Comparison of ENCODE assay signal across 9 cellular contexts in genomic region chr5:132747693-132748440, GRCh38. TPM values are rescaled to one million over a fixed set of nuclear protein-coding genes. Genes with fewer than 3 reads are reported as not detected.
A peak's percentile ranks its signal among the peaks of the same experiment; 100 is the strongest.
DNase-seq lines count a peak whose midpoint lies in the region; ATAC-seq and TF ChIP-seq lines count a peak whose summit lies in the region.
"Had no signal": no experiment of that assay in that cellular context is flagged by ENCODE, and none has a peak within 500 bp of the region (broad histone marks: within the 10 kb centered on the region; RNA-seq: fewer than 3 reads in every experiment).

No MANE protein-coding gene starts in this region.

- H3K4me1 Mint-ChIP-seq in MCF 10A (ENCODE audit: insufficient read depth, unreplicated experiment): no peaks in the 10 kb centered on the region
- peaks cover 27% of the 10 kb centered on the region for H3K4me1 Mint-ChIP-seq in activated naive CD8-positive, alpha-beta T cell treated with anti-CD3 and anti-CD28 coated beads, Interleukin-2, amount 50 U/mL, for 24 hours
- no peaks in the 10 kb centered on the region for H3K4me1 Mint-ChIP-seq in mesothelial cell of epicardium

- H3K27me3 ChIP-seq in breast epithelium: no peaks in the 10 kb centered on the region
- peaks cover 3% of the 10 kb centered on the region for H3K27me3 ChIP-seq in thymus (ENCODE audit: control insufficient read depth, insufficient read depth)

- H3K9me3 Mint-ChIP-seq in MCF 10A (ENCODE audit: unreplicated experiment) (no peaks in the 10 kb centered on the region), mesothelial cell of epicardium (peaks cover 3% of the 10 kb centered on the region)
- H3K9me3 Mint-ChIP-seq in activated naive CD8-positive, alpha-beta T cell treated with anti-CD3 and anti-CD28 coated beads, Interleukin-2, amount 50 U/mL, for 24 hours: no peaks in the 10 kb centered on the region

- H3K9me3 ChIP-seq in breast epithelium (no peaks in the 10 kb centered on the region), thymus (ENCODE audit: control insufficient read depth) (no peaks in the 10 kb centered on the region)

- POLR2A ChIA-PET in MCF 10A (lab: Yijun Ruan, JAX): interaction anchor here (1.3 kb wide), 1 partner anchor 11 kb away, joined by 5 read pairs; the partner anchor contains the start of gene KIF3A

- H3K4me3 ChIP-seq in breast epithelium (peak overlapping the region; percentile 18 to 67 (median 58)), thymus (ENCODE audit: low read length) (peak overlapping the region; percentile 56)

- BruUV-seq in MCF 10A (replicated peaks; lab: Mats Ljungman, UMichigan): no TSS peak

- intact Hi-C loops in breast epithelium (cut with DNase I; ENCODE audit: low total_unique reads) (no loop called here), MCF 10A (cut with micrococcal nuclease) (no loop called here)

- WGBS in thymus: 37% methylated on average over 69 of the region's 69 CpGs

- no peak overlapping the region for H3K27ac ChIP-seq in breast epithelium
- H3K27ac ChIP-seq in thymus (ENCODE audit: low read depth): peak overlapping the region; percentile 36

- no peak for TF ChIP-seq CTCF in breast epithelium (IDR thresholded peaks at IDR 0.05)
- no peak for TF ChIP-seq CTCF in MCF 10A (IDR thresholded peaks at IDR 0.05; ENCODE audit: unreplicated experiment)
- TF ChIP-seq CTCF in mesothelial cell of epicardium (IDR thresholded peaks at IDR 0.05; ENCODE audit: unreplicated experiment): no peak

- peaks cover 15% of the 10 kb centered on the region for H3K27me3 Mint-ChIP-seq in MCF 10A (ENCODE audit: insufficient read depth, unreplicated experiment)
- H3K27me3 Mint-ChIP-seq in activated naive CD8-positive, alpha-beta T cell treated with anti-CD3 and anti-CD28 coated beads, Interleukin-2, amount 50 U/mL, for 24 hours: peaks cover 22% of the 10 kb centered on the region
- peaks cover 44% of the 10 kb centered on the region for H3K27me3 Mint-ChIP-seq in mesothelial cell of epicardium (ENCODE audit: low read depth)

- peak in 1 of 2 donors; percentile 17 for DNase-seq in breast epithelium (ENCODE audit: low spot score in 2 of 2)
- DNase-seq in MCF 10A (ENCODE audit: unreplicated experiment): no peak
- DNase-seq in activated naive CD8-positive, alpha-beta T cell treated with anti-CD3 and anti-CD28 coated beads, Interleukin-2, amount 50 U/mL, for 24 hours: peak; percentile 31
- DNase-seq in mesothelial cell of epicardium (ENCODE audit: low spot score in 2 of 2, unreplicated experiment in 2 of 2): no peak
- DNase-seq in NCI-H2029 treated with DMSO at 0.1 percent for 48 hours (lab: John Stamatoyannopoulos, UW): no peak
- DNase-seq in NCI-H1048 (lab: John Stamatoyannopoulos, UW): no peak
- no peak for DNase-seq in NAMALWA (ENCODE audit: low spot score)

- no peaks in the 10 kb centered on the region for H3K4me1 ChIP-seq in breast epithelium
- peaks cover 9% of the 10 kb centered on the region for H3K4me1 ChIP-seq in thymus (ENCODE audit: control insufficient read depth, insufficient read depth, low read length)

- no peaks in the 10 kb centered on the region for H3K36me3 Mint-ChIP-seq in MCF 10A (ENCODE audit: insufficient read depth, unreplicated experiment)
- H3K36me3 Mint-ChIP-seq in activated naive CD8-positive, alpha-beta T cell treated with anti-CD3 and anti-CD28 coated beads, Interleukin-2, amount 50 U/mL, for 24 hours (ENCODE audit: low read depth): no peaks in the 10 kb centered on the region
- H3K36me3 Mint-ChIP-seq in mesothelial cell of epicardium: no peaks in the 10 kb centered on the region

- TF ChIP-seq POLR2A in breast epithelium (IDR thresholded peaks at IDR 0.05): no peak

- H3K36me3 ChIP-seq in breast epithelium: no peaks in the 10 kb centered on the region
- no peaks in the 10 kb centered on the region for H3K36me3 ChIP-seq in thymus (ENCODE audit: control insufficient read depth, insufficient read depth)

- H3K4me3 Mint-ChIP-seq in MCF 10A (ENCODE audit: unreplicated experiment) (no peak overlapping the region), mesothelial cell of epicardium (peak overlapping the region; percentile 49)
- peak overlapping the region; percentile 24 for H3K4me3 Mint-ChIP-seq in activated naive CD8-positive, alpha-beta T cell treated with anti-CD3 and anti-CD28 coated beads, Interleukin-2, amount 50 U/mL, for 24 hours

- CTCF ChIA-PET in MCF 10A (lab: Yijun Ruan, JAX): interaction anchor here (0.7 to 1.4 kb wide), 3 partner anchors 10 to 160 kb away, joined by 3 to 5 read pairs (median 3); partner anchors contain the start of gene KIF3A

- peak; percentile 18 for ATAC-seq in activated naive CD8-positive, alpha-beta T cell treated with anti-CD3 and anti-CD28 coated beads, Interleukin-2, amount 50 U/mL, for 24 hours

- no peak overlapping the region for H3K27ac Mint-ChIP-seq in MCF 10A (ENCODE audit: low read depth, unreplicated experiment)
- H3K27ac Mint-ChIP-seq in activated naive CD8-positive, alpha-beta T cell treated with anti-CD3 and anti-CD28 coated beads, Interleukin-2, amount 50 U/mL, for 24 hours: no peak overlapping the region
- no peak overlapping the region for H3K27ac Mint-ChIP-seq in mesothelial cell of epicardium

RNA-seq across cellular contexts. Expression of gene CCNI2, which starts 0.6 kb away (rescaled TPM):
- total RNA-seq in breast epithelium: 1 to 10 TPM in 1 of 3 donors, under 1 TPM in 1, not detected in 1; 0.98 to 2.0 TPM
- total RNA-seq in MCF 10A (2022): 0.12 and 0.16 TPM in 2 replicates
- total RNA-seq in mesothelial cell of epicardium: 1.5 to 2.5 TPM (median 1.8 TPM) in 3 replicates
- polyA plus RNA-seq in thymus: 2.5 TPM
- polyA plus RNA-seq: AG04450 had no signal

RNA-seq across cellular contexts. Expression of gene KIF3A, which starts 10.5 kb away (rescaled TPM):
- total RNA-seq in breast epithelium (10 to 100 TPM in 2 of 3 donors, 1 to 10 TPM in 1; 4.5 to 15.7 (median 11.5) TPM), MCF 10A (2022) (23.9 and 31.5 TPM in 2 replicates), mesothelial cell of epicardium (24.7 to 28.2 TPM (median 27.4 TPM) in 3 replicates)
- polyA plus RNA-seq in thymus: 6.6 TPM

RNA-seq across cellular contexts. Expression of gene SEPTIN8, which starts 29.2 kb away (rescaled TPM):
- total RNA-seq in breast epithelium (10 to 100 TPM; 26.4 to 43.0 (median 40.0) TPM), MCF 10A (2022) (34.8 and 53.1 TPM in 2 replicates), mesothelial cell of epicardium (54.9 to 58.9 TPM (median 58.6 TPM) in 3 replicates)
- 13.8 TPM for polyA plus RNA-seq in thymus
